In the genomic region with DNA sequence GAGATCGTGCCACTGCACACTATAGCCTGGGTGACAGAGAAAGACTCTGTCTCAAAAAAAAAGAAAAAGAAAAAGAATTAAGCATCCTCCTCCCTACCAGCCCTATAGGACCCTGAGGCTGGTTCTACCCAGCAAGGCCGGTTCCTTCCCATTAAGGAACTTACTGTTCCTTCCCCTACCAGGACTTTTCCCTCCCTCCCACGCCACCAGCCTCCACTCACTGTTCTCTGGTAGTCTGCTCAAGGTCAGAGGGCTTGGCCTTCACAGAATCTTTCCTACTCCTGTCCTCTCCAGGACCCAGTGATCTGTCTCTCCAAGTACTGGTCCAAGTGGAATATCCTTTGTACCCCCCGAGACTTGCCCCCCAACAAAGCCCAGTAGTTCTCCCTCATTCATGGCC, we compare ENCODE assay signal across 13 cellular contexts. TPM values are rescaled to one million over a fixed set of nuclear protein-coding genes. Genes with fewer than 3 reads are reported as not detected.
A peak's percentile ranks its signal among the peaks of the same experiment; 100 is the strongest.
DNase-seq lines count a peak whose midpoint lies in the region; ATAC-seq and TF ChIP-seq lines count a peak whose summit lies in the region.
"Had no signal": no experiment of that assay in that cellular context is flagged by ENCODE, and none has a peak within 500 bp of the region (broad histone marks: within the 10 kb centered on the region; RNA-seq: fewer than 3 reads in every experiment).

No MANE protein-coding gene starts in this region.

- peaks cover 16 to 45% (median 16%) of the 10 kb centered on the region in 4 donors for H3K4me1 Mint-ChIP-seq in CD4-positive, CD25-positive, alpha-beta regulatory T cell
- H3K4me1 Mint-ChIP-seq in central memory CD8-positive, alpha-beta T cell = peaks cover 39% of the 10 kb centered on the region
- H3K4me1 Mint-ChIP-seq in natural killer cell treated with Interleukin-12 subunit alpha and Interleukin-12 subunit beta and Interleukin-15 and Interleukin-18, amount 100 ng/mL, for 72 hours (ENCODE audit: low read depth in 2 of 2) = peaks cover 25 to 28% of the 10 kb centered on the region in 2 donors

- CTCF ChIA-PET in GM10248 (lab: Yijun Ruan, JAX) = interaction anchor here (0.9 kb wide), 1 partner anchor 29 kb away, joined by 3 read pairs; no protein-coding TSS in a partner anchor

- ATAC-seq in CD4-positive, CD25-positive, alpha-beta regulatory T cell (ENCODE audit: low read depth in 2 of 2) = no peak
- no peak for ATAC-seq in central memory CD8-positive, alpha-beta T cell (replicated peaks; ENCODE audit: extremely low read depth, poor library complexity, severe bottlenecking)
- no peak for ATAC-seq in natural killer cell treated with Interleukin-12 subunit alpha and Interleukin-12 subunit beta and Interleukin-15 and Interleukin-18, amount 100 ng/mL, for 72 hours
- ATAC-seq in GM21576 (IDR thresholded peaks at IDR 0.05; ENCODE audit: unreplicated experiment) = no peak

- H3K36me3 ChIP-seq in CD4-positive, CD25-positive, alpha-beta regulatory T cell (ENCODE audit: control insufficient read depth, insufficient read depth, low read length) = peaks cover 21% of the 10 kb centered on the region
- H3K36me3 ChIP-seq in right atrium auricular region = no peaks in the 10 kb centered on the region

- H3K27me3 ChIP-seq in CD4-positive, CD25-positive, alpha-beta regulatory T cell (ENCODE audit: control insufficient read depth, insufficient read depth, low read length) = no peaks in the 10 kb centered on the region
- no peaks in the 10 kb centered on the region for H3K27me3 ChIP-seq in right atrium auricular region

- H3K9me3 Mint-ChIP-seq in CD4-positive, CD25-positive, alpha-beta regulatory T cell = peaks cover 0 to 6% (median 0%) of the 10 kb centered on the region in 7 donors
- H3K9me3 Mint-ChIP-seq in central memory CD8-positive, alpha-beta T cell = no peaks in the 10 kb centered on the region
- no peaks in the 10 kb centered on the region for H3K9me3 Mint-ChIP-seq in natural killer cell treated with Interleukin-12 subunit alpha and Interleukin-12 subunit beta and Interleukin-15 and Interleukin-18, amount 100 ng/mL, for 72 hours
- H3K9me3 Mint-ChIP-seq: HFFc6 had no signal

- TF ChIP-seq CTCF in GM10248 (IDR thresholded peaks at IDR 0.05; ENCODE audit: control extremely low read depth, extremely low read depth, low read depth, missing control alignments) (no peak), right atrium auricular region (IDR thresholded peaks at IDR 0.05) (no peak)

- peak overlapping the region; percentile 88 for H3K4me3 ChIP-seq in CD4-positive, CD25-positive, alpha-beta regulatory T cell (ENCODE audit: low read depth, low read length)
- H3K4me3 ChIP-seq in Jurkat, Clone E6-1 (ENCODE audit: low read length) = peak overlapping the region; percentile 88
- H3K4me3 ChIP-seq in right atrium auricular region = no peak overlapping the region

- H3K27ac Mint-ChIP-seq in CD4-positive, CD25-positive, alpha-beta regulatory T cell = no peak overlapping the region
- H3K27ac Mint-ChIP-seq in central memory CD8-positive, alpha-beta T cell (ENCODE audit: low read depth) = no peak overlapping the region
- H3K27ac Mint-ChIP-seq in natural killer cell treated with Interleukin-12 subunit alpha and Interleukin-12 subunit beta and Interleukin-15 and Interleukin-18, amount 100 ng/mL, for 72 hours = peak overlapping the region; percentile 95 to 99

- no peak for DNase-seq in CD4-positive, CD25-positive, alpha-beta regulatory T cell
- DNase-seq in Jurkat, Clone E6-1 (ENCODE audit: low read depth, low spot score) = no peak
- no peak for DNase-seq in central memory CD8-positive, alpha-beta T cell (ENCODE audit: low spot score in 2 of 2)
- no peak for DNase-seq in natural killer cell treated with Interleukin-12 subunit alpha and Interleukin-12 subunit beta and Interleukin-15 and Interleukin-18, amount 100 ng/mL, for 72 hours (ENCODE audit: low spot score)
- DNase-seq in GM10248 (ENCODE audit: extremely low spot score) (no peak), SKM-1 treated with dmso at 0.1 percent for 144 hours (lab: John Stamatoyannopoulos, UW; ENCODE audit: unreplicated experiment) (no peak), right atrium auricular region (ENCODE audit: low spot score) (no peak)
- DNase-seq: activated naive CD4-positive, alpha-beta T cell treated with Interleukin-2 at 50 U/mL for 16 hours; effector CD4-positive, alpha-beta T cell; heart right ventricle; HFFc6 had no signal

- H3K36me3 Mint-ChIP-seq in CD4-positive, CD25-positive, alpha-beta regulatory T cell = peaks cover 13% of the 10 kb centered on the region
- peaks cover 33% of the 10 kb centered on the region for H3K36me3 Mint-ChIP-seq in central memory CD8-positive, alpha-beta T cell (ENCODE audit: insufficient read depth)
- peaks cover 25% of the 10 kb centered on the region for H3K36me3 Mint-ChIP-seq in natural killer cell treated with Interleukin-12 subunit alpha and Interleukin-12 subunit beta and Interleukin-15 and Interleukin-18, amount 100 ng/mL, for 72 hours

- no peaks in the 10 kb centered on the region for H3K9me3 ChIP-seq in CD4-positive, CD25-positive, alpha-beta regulatory T cell (ENCODE audit: control insufficient read depth in 2 of 2, low read length in 2 of 2)
- no peaks in the 10 kb centered on the region for H3K9me3 ChIP-seq in right atrium auricular region
- H3K9me3 ChIP-seq: heart right ventricle had no signal

- peaks cover 17% of the 10 kb centered on the region for H3K4me1 ChIP-seq in CD4-positive, CD25-positive, alpha-beta regulatory T cell (ENCODE audit: control insufficient read depth, insufficient read depth, low read length, poor library complexity, severe bottlenecking)
- H3K4me1 ChIP-seq in right atrium auricular region = peaks cover 0 to 7% of the 10 kb centered on the region in 2 donors

- POLR2A ChIA-PET in GM10248 (lab: Yijun Ruan, JAX) = no interaction called here

- peak overlapping the region; percentile 90 for H3K27ac ChIP-seq in CD4-positive, CD25-positive, alpha-beta regulatory T cell (ENCODE audit: insufficient read depth, low read length, poor library complexity, severe bottlenecking)
- H3K27ac ChIP-seq in right atrium auricular region = no peak overlapping the region
- H3K27ac ChIP-seq: WERI-Rb-1 had no signal

- peak overlapping the region; percentile 38 to 100 (median 98) for H3K4me3 Mint-ChIP-seq in CD4-positive, CD25-positive, alpha-beta regulatory T cell
- peak overlapping the region; percentile 99 for H3K4me3 Mint-ChIP-seq in central memory CD8-positive, alpha-beta T cell
- H3K4me3 Mint-ChIP-seq in natural killer cell treated with Interleukin-12 subunit alpha and Interleukin-12 subunit beta and Interleukin-15 and Interleukin-18, amount 100 ng/mL, for 72 hours = peak overlapping the region; percentile 100

- H3K27me3 Mint-ChIP-seq in CD4-positive, CD25-positive, alpha-beta regulatory T cell = peaks cover 4% of the 10 kb centered on the region
- H3K27me3 Mint-ChIP-seq in central memory CD8-positive, alpha-beta T cell = no peaks in the 10 kb centered on the region
- H3K27me3 Mint-ChIP-seq in natural killer cell treated with Interleukin-12 subunit alpha and Interleukin-12 subunit beta and Interleukin-15 and Interleukin-18, amount 100 ng/mL, for 72 hours = no peaks in the 10 kb centered on the region

RNA-seq across cellular contexts. Expression of gene GRIPAP1, which starts 1.4 kb away (rescaled TPM):
- total RNA-seq in CD4-positive, CD25-positive, alpha-beta regulatory T cell = 126 TPM
- polyA plus RNA-seq in CD4-positive, CD25-positive, alpha-beta regulatory T cell = 10 to 100 TPM in 1 of 4 donors, 1 to 10 TPM in 3; 8.3 to 10.6 (median 9.2) TPM
- polyA plus RNA-seq in Jurkat, Clone E6-1 (2012; ENCODE audit: insufficient read depth, insufficient read length) = 43.4 TPM
- total RNA-seq in natural killer cell treated with Interleukin-12 subunit alpha and Interleukin-12 subunit beta and Interleukin-15 and Interleukin-18, amount 100 ng/mL, for 72 hours = 100 to 1,000 TPM in 1 of 2 donors, 10 to 100 TPM in 1; 97.8 to 143 TPM
- total RNA-seq in right atrium auricular region = 10 to 100 TPM in 1 of 2 donors, 1 to 10 TPM in 1; 9.6 to 16.0 TPM

RNA-seq across cellular contexts. Expression of gene KCND1, which starts 29.0 kb away (rescaled TPM):
- total RNA-seq in CD4-positive, CD25-positive, alpha-beta regulatory T cell = 2.3 TPM
- polyA plus RNA-seq in CD4-positive, CD25-positive, alpha-beta regulatory T cell = under 1 TPM; 0.05 to 0.11 (median 0.07) TPM
- polyA plus RNA-seq in Jurkat, Clone E6-1 (2012; ENCODE audit: insufficient read depth, insufficient read length) = 4.6 TPM
- total RNA-seq in natural killer cell treated with Interleukin-12 subunit alpha and Interleukin-12 subunit beta and Interleukin-15 and Interleukin-18, amount 100 ng/mL, for 72 hours = 1 to 10 TPM; 3.3 to 6.2 TPM
- 1 to 10 TPM; 1.3 to 1.5 TPM for total RNA-seq in right atrium auricular region

RNA-seq across cellular contexts. Expression of gene TFE3, which starts 42.5 kb away (rescaled TPM):
- 44.2 TPM for total RNA-seq in CD4-positive, CD25-positive, alpha-beta regulatory T cell
- 1 to 10 TPM; 3.4 to 5.1 (median 4.4) TPM for polyA plus RNA-seq in CD4-positive, CD25-positive, alpha-beta regulatory T cell
- 12.5 TPM for polyA plus RNA-seq in Jurkat, Clone E6-1 (2012; ENCODE audit: insufficient read depth, insufficient read length)
- total RNA-seq in natural killer cell treated with Interleukin-12 subunit alpha and Interleukin-12 subunit beta and Interleukin-15 and Interleukin-18, amount 100 ng/mL, for 72 hours = 10 to 100 TPM; 38.6 to 45.6 TPM
- 10 to 100 TPM; 25.8 to 60.3 TPM for total RNA-seq in right atrium auricular region

RNA-seq across cellular contexts. Expression of gene OTUD5, which starts 43.2 kb away (rescaled TPM):
- total RNA-seq in CD4-positive, CD25-positive, alpha-beta regulatory T cell = 110 TPM
- polyA plus RNA-seq in CD4-positive, CD25-positive, alpha-beta regulatory T cell = 10 to 100 TPM; 20.2 to 38.2 (median 26.4) TPM
- polyA plus RNA-seq in Jurkat, Clone E6-1 (2012; ENCODE audit: insufficient read depth, insufficient read length) = 56.0 TPM
- total RNA-seq in natural killer cell treated with Interleukin-12 subunit alpha and Interleukin-12 subunit beta and Interleukin-15 and Interleukin-18, amount 100 ng/mL, for 72 hours = 10 to 100 TPM; 75.8 to 79.9 TPM
- 10 to 100 TPM; 15.4 to 23.9 TPM for total RNA-seq in right atrium auricular region

RNA-seq across cellular contexts. Expression of gene CCDC120, which starts 58.2 kb away (rescaled TPM):
- 10.2 TPM for total RNA-seq in CD4-positive, CD25-positive, alpha-beta regulatory T cell
- polyA plus RNA-seq in CD4-positive, CD25-positive, alpha-beta regulatory T cell = under 1 TPM; 0.13 to 0.34 (median 0.30) TPM
- 5.6 TPM for polyA plus RNA-seq in Jurkat, Clone E6-1 (2012; ENCODE audit: insufficient read depth, insufficient read length)
- 1 to 10 TPM; 5.3 to 9.0 TPM for total RNA-seq in natural killer cell treated with Interleukin-12 subunit alpha and Interleukin-12 subunit beta and Interleukin-15 and Interleukin-18, amount 100 ng/mL, for 72 hours
- 1 to 10 TPM; 1.3 to 2.2 TPM for total RNA-seq in right atrium auricular region

Comparison
In these comparisons a context has a peak if more than half of its experiments do, and no peak if none do; other contexts are left out.
1. H3K4me3 ChIP-seq: peak in CD4-positive, CD25-positive, alpha-beta regulatory T cell (single experiment) and Jurkat, Clone E6-1 (single experiment); none in right atrium auricular region (0 of 2).
2. H3K27ac Mint-ChIP-seq: peak in natural killer cell treated with Interleukin-12 subunit alpha and Interleukin-12 subunit beta and Interleukin-15 and Interleukin-18, amount 100 ng/mL, for 72 hours (2 of 2); none in CD4-positive, CD25-positive, alpha-beta regulatory T cell (0 of 3) and central memory CD8-positive, alpha-beta T cell (single experiment).
3. Peak in every context shown above with its lines, with median percentiles within 50 percentile points of each other: H3K4me3 Mint-ChIP-seq.